Comparison of ENCODE assay signal across 8 cellular contexts in the genomic region with DNA sequence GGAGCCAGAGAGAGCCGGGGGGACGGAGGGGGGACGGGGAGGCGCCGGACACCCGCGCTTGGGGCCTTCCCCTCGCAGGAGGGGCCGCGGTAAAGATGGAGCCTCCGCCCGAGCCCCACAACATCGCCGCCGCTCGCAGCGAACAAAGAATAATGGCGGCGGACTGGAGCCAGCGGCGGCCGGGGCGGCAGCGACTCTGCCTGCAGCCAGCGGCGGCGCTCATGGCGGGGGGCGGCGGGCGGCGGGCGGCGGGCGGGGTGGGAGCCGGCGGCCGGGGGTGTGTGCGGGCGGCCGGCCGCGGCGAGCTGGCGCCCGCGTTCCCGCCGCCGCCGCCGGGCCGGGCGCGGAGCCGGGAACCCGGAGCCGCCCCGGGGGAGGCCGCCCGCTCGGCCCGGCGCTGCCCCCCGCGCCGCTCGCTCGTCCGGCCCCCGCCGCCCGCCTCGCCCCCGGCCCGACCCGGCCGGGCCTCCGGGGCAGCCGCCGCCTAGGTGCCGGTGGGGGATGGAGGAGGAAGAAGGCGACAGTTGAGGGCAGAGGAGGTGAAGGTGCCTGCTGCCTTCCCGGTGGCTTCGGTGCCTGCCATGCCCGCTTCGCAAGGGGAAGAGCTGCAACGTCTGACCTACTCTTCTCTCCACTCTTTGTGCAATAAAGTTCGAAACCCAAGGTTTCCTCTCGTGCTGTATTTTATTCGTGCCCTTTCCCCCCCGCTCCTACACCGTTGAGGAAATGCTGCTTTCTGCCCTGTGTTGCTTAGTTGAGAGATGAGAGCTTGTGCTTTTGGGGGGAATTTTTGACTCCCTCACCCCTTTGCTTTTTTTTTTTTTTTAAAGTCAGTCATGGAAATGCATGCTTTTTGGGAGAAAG. TPM values are rescaled to one million over a fixed set of nuclear protein-coding genes. Genes with fewer than 3 reads are reported as not detected.
DNase-seq lines count a peak whose midpoint lies in the region; TF ChIP-seq lines count a peak whose summit lies in the region.

No MANE protein-coding gene starts in this region.

- H2BK15ac ChIP-seq in mesendoderm (replicated peaks; ENCODE audit: low read depth) = no peak overlapping the region

- H3K4me3 ChIP-seq in ectodermal cell (ENCODE audit: insufficient read depth, low read depth, low read length) (peak overlapping the region; percentile 85), mesendoderm (ENCODE audit: low read length) (peak overlapping the region; percentile 94)

- CTCF ChIA-PET in HEK293T (lab: Yijun Ruan, JAX) = no interaction called here

- H3K23ac ChIP-seq in mesendoderm (ENCODE audit: low read length) = peak overlapping the region; percentile 59

- H3K56ac ChIP-seq in mesendoderm (ENCODE audit: low read length) = peak overlapping the region; percentile 97

- peaks cover 9% of the 10 kb centered on the region for H3K4me1 ChIP-seq in ectodermal cell (ENCODE audit: control insufficient read depth, insufficient read depth, low read length)
- no peaks in the 10 kb centered on the region for H3K4me1 ChIP-seq in mesendoderm (ENCODE audit: control insufficient read depth, low read depth, low read length)

- H3K36me3 ChIP-seq in ectodermal cell (ENCODE audit: control insufficient read depth, insufficient read depth, low read length) (no peaks in the 10 kb centered on the region), mesendoderm (ENCODE audit: control insufficient read depth, insufficient read depth, low read length) (no peaks in the 10 kb centered on the region)

- H2BK120ac ChIP-seq in mesendoderm (ENCODE audit: low read depth, low read length) = no peak overlapping the region

- WGBS in ectodermal cell, 2 experiments = 0% methylated on average over 91 to 92 of the region's 93 CpGs
- no CpG with 5 or more reads among the region's 93 CpGs for WGBS in mesendoderm (ENCODE audit: extremely low coverage, insufficient coverage, low lambda C conversion rate)

- H4K5ac ChIP-seq in mesendoderm (ENCODE audit: low read length) = no peak overlapping the region

- POLR2A ChIA-PET in HEK293T (lab: Yijun Ruan, JAX) = interaction anchor here (0.5 to 4.8 kb wide), 14 partner anchors 10 to 590 kb away, joined by 3 to 32 read pairs (median 3); partner anchors contain the start of genes KLF7 and METTL21A

- peak overlapping the region; percentile 34 for H2AK5ac ChIP-seq in mesendoderm (ENCODE audit: low read length)

- H3K27me3 ChIP-seq in ectodermal cell (ENCODE audit: control insufficient read depth, insufficient read depth, low read length, poor library complexity, severe bottlenecking) (peaks cover 21% of the 10 kb centered on the region), mesendoderm (ENCODE audit: insufficient read depth, low read length, poor library complexity) (no peaks in the 10 kb centered on the region)

- H2BK5ac ChIP-seq in mesendoderm (ENCODE audit: low read length) = peak overlapping the region; percentile 78

- H3K27ac ChIP-seq in ectodermal cell (ENCODE audit: insufficient read depth, low read depth, low read length, poor library complexity, severe bottlenecking) (peak overlapping the region; percentile 100), mesendoderm (ENCODE audit: low read depth, low read length) (peak overlapping the region; percentile 95)

- peaks cover 33% of the 10 kb centered on the region for H3K79me2 ChIP-seq in mesendoderm (ENCODE audit: control insufficient read depth, insufficient read depth, low read length)

- no peaks in the 10 kb centered on the region for H3K79me1 ChIP-seq in mesendoderm (ENCODE audit: low read length)

- H3K9me3 ChIP-seq in ectodermal cell (ENCODE audit: control insufficient read depth, low read length) = no peaks in the 10 kb centered on the region

- H3K18ac ChIP-seq in mesendoderm (ENCODE audit: low read length) = peak overlapping the region; percentile 91

- no peak overlapping the region for H4K8ac ChIP-seq in mesendoderm (ENCODE audit: low read depth, low read length)

- peak overlapping the region; percentile 73 for H3K4ac ChIP-seq in mesendoderm (ENCODE audit: low read depth, low read length)

- peak; percentile 55 for DNase-seq in EL
- peak; percentile 49 for DNase-seq in HEK293T (ENCODE audit: extremely low spot score)
- peak; percentile 6 for DNase-seq in NCI-H2171 (lab: John Stamatoyannopoulos, UW)
- DNase-seq in activated CD4-positive, alpha-beta T cell treated with anti-CD3 and anti-CD28 coated beads, Interleukin-2, amount 50 U/mL, for 4 hours = peak; percentile 27 to 34
- peak; percentile 51 for DNase-seq in mesendoderm
- DNase-seq in stimulated activated CD8-positive, alpha-beta memory T cell treated with anti-CD3 and anti-CD28 coated beads, Interleukin-4, amount 100 ng/mL, for 4 hours (ENCODE audit: low read depth in 2 of 2, low spot score in 1 of 2) = peak; percentile 17 to 22
- DNase-seq in NCI-H2196 (lab: John Stamatoyannopoulos, UW; ENCODE audit: unreplicated experiment) = no peak

- peak overlapping the region; percentile 98 for H3K9ac ChIP-seq in mesendoderm (ENCODE audit: low read length)

- H3K4me2 ChIP-seq in mesendoderm (ENCODE audit: low read length) = peak overlapping the region; percentile 79

TF ChIP-seq in HEK293T, 16 proteins besides CTCF, POLR2A, EP300 and RAD21:
- no peak for TF ChIP-seq SP1 (IDR thresholded peaks at IDR 0.05)
- TF ChIP-seq ARNT (IDR thresholded peaks at IDR 0.05) = no peak
- TF ChIP-seq L3MBTL2 (conservative IDR thresholded peaks at IDR 0.05) = no peak
- TF ChIP-seq LEF1 (IDR thresholded peaks at IDR 0.05; ENCODE audit: borderline replicate concordance) = no peak
- TF ChIP-seq FOXK2 (IDR thresholded peaks at IDR 0.05) = no peak
- TF ChIP-seq PKNOX1 (IDR thresholded peaks at IDR 0.05) = no peak
- peak; percentile 73 for TF ChIP-seq ZNF384 (IDR thresholded peaks at IDR 0.05)
- TF ChIP-seq FOXM1 (IDR thresholded peaks at IDR 0.05; ENCODE audit: borderline replicate concordance) = no peak

RNA-seq across cellular contexts. Expression of gene CREB1, which starts 0.6 kb away (rescaled TPM):
- polyA plus RNA-seq in ectodermal cell (2013, experiment 1 of 4) = 85.8 TPM
- 99.0 TPM for polyA plus RNA-seq in ectodermal cell (2013, experiment 2 of 4)
- polyA plus RNA-seq in ectodermal cell (2013, experiment 3 of 4) = 80.6 TPM
- polyA plus RNA-seq in ectodermal cell (2013, experiment 4 of 4) = 91.1 TPM
- 42.3 TPM for polyA plus RNA-seq in mesendoderm (2013, experiment 1 of 2)
- polyA plus RNA-seq in mesendoderm (2013, experiment 2 of 2) = 46.2 TPM
